Comparison of ENCODE assay signal across 25 cellular contexts in the genomic region with DNA sequence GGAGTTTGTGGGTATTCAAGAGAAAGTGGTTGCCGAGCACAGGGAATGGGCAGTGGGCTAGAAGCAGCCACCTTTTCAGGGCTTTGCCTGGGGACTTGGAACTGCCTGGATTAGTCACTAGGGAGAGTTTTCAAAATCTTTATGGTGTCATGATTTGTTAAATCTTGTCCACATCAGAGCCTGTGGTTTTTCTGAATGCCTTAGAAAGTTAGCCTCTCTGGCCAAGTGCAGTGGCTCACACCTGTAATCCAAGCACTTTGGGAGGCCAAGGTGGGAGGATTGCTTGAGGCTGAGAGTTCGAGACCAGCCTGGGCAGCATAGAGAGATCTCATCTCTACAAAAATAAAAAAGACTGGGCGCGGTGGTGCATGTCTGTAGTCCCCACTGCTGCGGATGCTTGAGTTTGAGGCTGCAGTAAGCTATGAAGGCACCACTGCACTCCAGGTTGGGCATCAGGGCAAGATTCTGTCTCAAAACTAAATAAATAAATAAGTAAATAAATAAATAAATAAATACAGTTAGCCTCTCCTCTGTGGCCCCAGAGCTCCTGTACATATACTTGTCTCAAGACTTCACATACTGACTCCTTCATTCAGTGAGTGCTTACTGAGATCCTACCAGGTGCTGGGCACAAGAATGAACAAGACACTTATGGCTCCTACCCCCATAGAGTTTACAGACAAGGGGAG.
DNase-seq lines count a peak whose midpoint lies in the region; ATAC-seq and TF ChIP-seq lines count a peak whose summit lies in the region.
"Had no signal": no experiment of that assay in that cellular context is flagged by ENCODE, and none has a peak within 500 bp of the region (broad histone marks: within the 10 kb centered on the region; RNA-seq: fewer than 3 reads in every experiment).

No MANE protein-coding gene starts in this region.

- H4K20me1 ChIP-seq in mammary epithelial cell (ENCODE audit: insufficient read depth, low read length), result no peaks in the 10 kb centered on the region

- BruUV-seq in mammary epithelial cell (replicated peaks; lab: Mats Ljungman, UMichigan), result TSS peak; percentile 78

- CTCF ChIA-PET in mammary epithelial cell (lab: Charles Lee; ENCODE audit: low non-redundant PET), result no interaction called here

- H3K9me3 ChIP-seq in mammary epithelial cell (replicated peaks; ENCODE audit: insufficient read depth, low read length), result no peaks in the 10 kb centered on the region
- no peaks in the 10 kb centered on the region for H3K9me3 ChIP-seq in heart left ventricle
- H3K9me3 ChIP-seq: lower lobe of right lung, psoas muscle, SJCRH30, thoracic aorta had no signal

- H3K36me3 ChIP-seq in mammary epithelial cell (ENCODE audit: insufficient read depth, low read length) (no peaks in the 10 kb centered on the region), heart left ventricle (no peaks in the 10 kb centered on the region)
- H3K36me3 ChIP-seq: lower lobe of right lung, SJCRH30, thoracic aorta had no signal

- no peaks in the 10 kb centered on the region for H3K36me3 Mint-ChIP-seq in osteocyte (ENCODE audit: unreplicated experiment)
- H3K36me3 Mint-ChIP-seq: CD8-positive, alpha-beta T cell had no signal

- in situ Hi-C loops in mammary epithelial cell (cut with MboI; ENCODE audit: low sequenced_read_pairs in 2 of 2), result no loop called here

- H3K9ac ChIP-seq in mammary epithelial cell (ENCODE audit: insufficient read depth, low read length), result no peak overlapping the region

- intact Hi-C loops in mammary epithelial cell (cut with micrococcal nuclease) (no loop called here), heart left ventricle (cut with DNase I) (loop anchor here in 1 of 10 donors (10.0 kb wide), 1 partner anchor 176 kb away; a partner anchor contains a TSS)

- H3K27me3 ChIP-seq in mammary epithelial cell (ENCODE audit: insufficient read depth, low read length) (no peaks in the 10 kb centered on the region), heart left ventricle (no peaks in the 10 kb centered on the region)
- H3K27me3 ChIP-seq: SJCRH30 had no signal

- H3K27ac ChIP-seq in mammary epithelial cell (ENCODE audit: insufficient read depth, low read depth, low read length) (no peak overlapping the region), heart left ventricle (no peak overlapping the region)
- H3K27ac ChIP-seq: epithelial cell of prostate, lower lobe of right lung, psoas muscle, SJCRH30, thoracic aorta had no signal

- dilution Hi-C loops in mammary epithelial cell (cut with HindIII; ENCODE audit: low sequenced_read_pairs), result no loop called here

- no peak overlapping the region for H3K4me3 ChIP-seq in mammary epithelial cell (replicated peaks in 1 of 3; ENCODE audit: insufficient read depth in 1 of 3, low read depth in 2 of 3, low read length in 3 of 3)
- H3K4me3 ChIP-seq in heart left ventricle, result no peak overlapping the region
- H3K4me3 ChIP-seq: lower lobe of right lung, psoas muscle, SJCRH30, smooth muscle cell, thoracic aorta had no signal

- no peak overlapping the region for H3K4me2 ChIP-seq in mammary epithelial cell (ENCODE audit: insufficient read depth, low read depth, low read length)
- H3K4me2 ChIP-seq: smooth muscle cell had no signal

- WGBS in mammary epithelial cell (ENCODE audit: low coverage, missing lambda C conversion rate), result 91% methylated on average over 5 of the region's 5 CpGs
- 92 to 96% (median 94%) methylated on average over 5 of the region's 5 CpGs for WGBS in heart left ventricle, 4 donors

- no peaks in the 10 kb centered on the region for H3K79me2 ChIP-seq in mammary epithelial cell (ENCODE audit: insufficient read depth, low read length)

- DNase-seq in EH (ENCODE audit: low read depth) (peak; percentile 41), NCI-H226 (peak; percentile 38), mammary epithelial cell (peak; percentile 77), osteocyte (ENCODE audit: extremely low spot score, unreplicated experiment) (no peak), heart left ventricle (no peak), NCI-H187 treated with DMSO at 0.1 percent for 48 hours (lab: John Stamatoyannopoulos, UW) (no peak), amygdala (lab: John Stamatoyannopoulos, UW) (no peak)
- DNase-seq: activated CD8-positive, alpha-beta memory T cell treated with anti-CD3 and anti-CD28 coated beads for 24 hours; activated naive CD4-positive, alpha-beta T cell treated with Interleukin-2 at 50 U/mL for 16 hours; activated T-cell treated with anti-CD3 and anti-CD28 coated beads, Interleukin-2, amount 50 U/mL, for 48 hours; anterior cingulate cortex; CD8-positive, alpha-beta T cell; DMS153; foreskin fibroblast; kidney; lower lobe of right lung; NCI-H1436 treated with DMSO at 0.1 percent for 48 hours; psoas muscle; SJCRH30; stimulated activated naive CD4-positive, alpha-beta T cell treated with Interleukin-2 at 50 U/mL for 16 hours had no signal

- H3K27me3 Mint-ChIP-seq in osteocyte (ENCODE audit: unreplicated experiment), result no peaks in the 10 kb centered on the region

- peaks cover 58% of the 10 kb centered on the region for H3K4me1 Mint-ChIP-seq in osteocyte (ENCODE audit: unreplicated experiment)
- H3K4me1 Mint-ChIP-seq: central memory CD8-positive, alpha-beta T cell had no signal

- TF ChIP-seq CTCF in mammary epithelial cell (conservative IDR thresholded peaks at IDR 0.05 in 1 of 2, IDR thresholded peaks at IDR 0.05 in 1 of 2; ENCODE audit: extremely low read depth in 1 of 2, insufficient read depth in 1 of 2, low read depth in 1 of 2, low read length in 2 of 2), result no peak
- no peak for TF ChIP-seq CTCF in osteocyte (IDR thresholded peaks at IDR 0.05)
- no peak for TF ChIP-seq CTCF in heart left ventricle (IDR thresholded peaks at IDR 0.05)

- TF ChIP-seq POLR2A in heart left ventricle (IDR thresholded peaks at IDR 0.05), result no peak

- no peak overlapping the region for H3K4me3 Mint-ChIP-seq in osteocyte (ENCODE audit: unreplicated experiment)
- H3K4me3 Mint-ChIP-seq: CD8-positive, alpha-beta T cell; central memory CD8-positive, alpha-beta T cell had no signal

- H2AFZ ChIP-seq in mammary epithelial cell (ENCODE audit: low read depth, low read length), result no peak overlapping the region

- H3K27ac Mint-ChIP-seq in osteocyte (ENCODE audit: unreplicated experiment), result peak overlapping the region; percentile 90
- H3K27ac Mint-ChIP-seq: CD8-positive, alpha-beta T cell had no signal

- H3K4me1 ChIP-seq in mammary epithelial cell (ENCODE audit: insufficient read depth, low read length) (peaks cover 40% of the 10 kb centered on the region), heart left ventricle (peaks cover 0 to 30% (median 8%) of the 10 kb centered on the region in 12 donors)
- H3K4me1 ChIP-seq: lower lobe of right lung, psoas muscle, SJCRH30 had no signal

- no peaks in the 10 kb centered on the region for H3K9me3 Mint-ChIP-seq in osteocyte (ENCODE audit: unreplicated experiment)
- H3K9me3 Mint-ChIP-seq: CD8-positive, alpha-beta T cell; central memory CD8-positive, alpha-beta T cell had no signal

- ATAC-seq in HG03139 (IDR thresholded peaks at IDR 0.05; ENCODE audit: unreplicated experiment), result no peak
- no peak for ATAC-seq in heart left ventricle
- ATAC-seq: CD8-positive, alpha-beta T cell; lower lobe of right lung; psoas muscle had no signal

Comparison
In these comparisons a context has a peak if more than half of its experiments do, and no peak if none do; other contexts are left out.
1. DNase-seq: peak in EH (single experiment), NCI-H226 (single experiment) and mammary epithelial cell (single experiment); none in osteocyte (single experiment), heart left ventricle (0 of 5), NCI-H187 treated with DMSO at 0.1 percent for 48 hours (single experiment) and amygdala (0 of 56).